In genomic region chr17:63685021-63685420, GRCh38 we compare ENCODE assay signal across 20 cellular contexts. TPM values are rescaled to one million over a fixed set of nuclear protein-coding genes. Genes with fewer than 3 reads are reported as not detected.
DNase-seq lines count a peak whose midpoint lies in the region; ATAC-seq and TF ChIP-seq lines count a peak whose summit lies in the region.
"Had no signal": no experiment of that assay in that cellular context is flagged by ENCODE, and none has a peak within 500 bp of the region (broad histone marks: within the 10 kb centered on the region; RNA-seq: fewer than 3 reads in every experiment).

No MANE protein-coding gene starts in this region.

- H3K4me1 Mint-ChIP-seq in GM23338 (peaks cover 8% of the 10 kb centered on the region; the same call in 2 of the 3 replicates), nephron progenitor cell (peaks cover 6% of the 10 kb centered on the region)

- peaks cover 4% of the 10 kb centered on the region; the same call in 1 of the 2 replicates for H3K36me3 ChIP-seq in GM23338 (ENCODE audit: insufficient read depth)
- H3K36me3 ChIP-seq in mammary epithelial cell (ENCODE audit: insufficient read depth, low read length) = peaks cover 6% of the 10 kb centered on the region

- H3K4me2 ChIP-seq in GM23338 (no peak overlapping the region), mammary epithelial cell (ENCODE audit: insufficient read depth, low read depth, low read length) (no peak overlapping the region)

- H3K27me3 Mint-ChIP-seq in GM23338 (ENCODE audit: insufficient read depth, low read depth, poor library complexity) = no peaks in the 10 kb centered on the region
- no peaks in the 10 kb centered on the region for H3K27me3 Mint-ChIP-seq in nephron progenitor cell (ENCODE audit: low read depth, poor library complexity)
- H3K27me3 Mint-ChIP-seq: activated naive CD4-positive, alpha-beta T cell treated with anti-CD3 and anti-CD28 coated beads, Interleukin-2, amount 50 U/mL, for 24 hours had no signal

- WGBS in mammary epithelial cell (ENCODE audit: low coverage, missing lambda C conversion rate) = 18% methylated on average over 2 of the region's 2 CpGs

- H3K9me3 Mint-ChIP-seq in GM23338 (no peaks in the 10 kb centered on the region), nephron progenitor cell (no peaks in the 10 kb centered on the region)
- H3K9me3 Mint-ChIP-seq: activated naive CD4-positive, alpha-beta T cell treated with anti-CD3 and anti-CD28 coated beads, Interleukin-2, amount 50 U/mL, for 24 hours had no signal

- H3K27ac Mint-ChIP-seq in GM23338 (no peak overlapping the region), nephron progenitor cell (peak overlapping the region; percentile 25)

- TF ChIP-seq CTCF in GM23338 (conservative IDR thresholded peaks at IDR 0.05; ENCODE audit: low read depth in 2 of 2) (no peak), nephron progenitor cell (IDR thresholded peaks at IDR 0.05) (no peak), mammary epithelial cell (conservative IDR thresholded peaks at IDR 0.05 in 1 of 2, IDR thresholded peaks at IDR 0.05 in 1 of 2; ENCODE audit: extremely low read depth in 1 of 2, insufficient read depth in 1 of 2, low read depth in 1 of 2, low read length in 2 of 2) (no peak)

- in situ Hi-C loops in mammary epithelial cell (cut with MboI; ENCODE audit: low sequenced_read_pairs in 2 of 2) = no loop called here

- H4K20me1 ChIP-seq in GM23338 (replicated peaks; ENCODE audit: insufficient read depth) = no peaks in the 10 kb centered on the region; the same call in 1 of the 2 replicates
- H4K20me1 ChIP-seq in mammary epithelial cell (ENCODE audit: insufficient read depth, low read length) = no peaks in the 10 kb centered on the region

- intact Hi-C loops in mammary epithelial cell (cut with micrococcal nuclease) = no loop called here

- H3K79me2 ChIP-seq in GM23338 (replicated peaks; ENCODE audit: insufficient read depth) = no peaks in the 10 kb centered on the region
- no peaks in the 10 kb centered on the region for H3K79me2 ChIP-seq in mammary epithelial cell (ENCODE audit: insufficient read depth, low read length)

- H3K27me3 ChIP-seq in GM23338 (ENCODE audit: insufficient read depth) (no peaks in the 10 kb centered on the region), mammary epithelial cell (ENCODE audit: insufficient read depth, low read length) (no peaks in the 10 kb centered on the region)
- H3K27me3 ChIP-seq: body of pancreas, colonic mucosa, foreskin keratinocyte, neutrophil had no signal

- H3K27ac ChIP-seq in GM23338 (ENCODE audit: low read depth) (0 out of 2 replicates have a peak overlapping the region, but pooled peaks have one; percentile 50), mammary epithelial cell (ENCODE audit: insufficient read depth, low read depth, low read length) (no peak overlapping the region)
- H3K27ac ChIP-seq: body of pancreas, colonic mucosa, foreskin keratinocyte, neutrophil had no signal

- no peak overlapping the region for H3K9ac ChIP-seq in mammary epithelial cell (ENCODE audit: insufficient read depth, low read length)

- no TSS peak for BruUV-seq in mammary epithelial cell (replicated peaks; lab: Mats Ljungman, UMichigan)

- ATAC-seq in GM23338 = no peak
- ATAC-seq in GM19455 (IDR thresholded peaks at IDR 0.05; ENCODE audit: unreplicated experiment) = no peak
- ATAC-seq: body of pancreas, foreskin keratinocyte, mucosa of descending colon had no signal

- no peaks in the 10 kb centered on the region for H3K9me2 ChIP-seq in GM23338 (ENCODE audit: insufficient read depth)

- dilution Hi-C loops in mammary epithelial cell (cut with HindIII; ENCODE audit: low sequenced_read_pairs) = no loop called here

- H3K4me3 ChIP-seq in GM23338 = no peak overlapping the region
- H3K4me3 ChIP-seq in mammary epithelial cell (replicated peaks in 1 of 3; ENCODE audit: insufficient read depth in 1 of 3, low read depth in 2 of 3, low read length in 3 of 3) = no peak overlapping the region
- H3K4me3 ChIP-seq: body of pancreas, colonic mucosa, mucosa of descending colon had no signal

- H3K36me3 Mint-ChIP-seq in GM23338 (ENCODE audit: low read depth) (peaks cover 5% of the 10 kb centered on the region), nephron progenitor cell (ENCODE audit: low read depth) (peaks cover 27% of the 10 kb centered on the region)
- H3K36me3 Mint-ChIP-seq: activated naive CD4-positive, alpha-beta T cell treated with anti-CD3 and anti-CD28 coated beads, Interleukin-2, amount 50 U/mL, for 24 hours had no signal

- H3K4me3 Mint-ChIP-seq in GM23338 (no peak overlapping the region), nephron progenitor cell (no peak overlapping the region)
- H3K4me3 Mint-ChIP-seq: activated naive CD4-positive, alpha-beta T cell treated with anti-CD3 and anti-CD28 coated beads, Interleukin-2, amount 50 U/mL, for 24 hours had no signal

- H3K4me1 ChIP-seq in GM23338 (ENCODE audit: insufficient read depth) (peaks cover 5% of the 10 kb centered on the region; the same call in 1 of the 2 replicates), mammary epithelial cell (ENCODE audit: insufficient read depth, low read length) (no peaks in the 10 kb centered on the region)
- H3K4me1 ChIP-seq: body of pancreas, colonic mucosa, foreskin keratinocyte had no signal

- H3F3A ChIP-seq in GM23338 (replicated peaks; ENCODE audit: low read depth) = 0 out of 2 replicates have a peak, but pooled peaks cover 3% of the 10 kb centered on the region

- H3K9me3 ChIP-seq in mammary epithelial cell (replicated peaks; ENCODE audit: insufficient read depth, low read length) = no peaks in the 10 kb centered on the region
- H3K9me3 ChIP-seq: body of pancreas, colonic mucosa, mucosa of descending colon, neutrophil had no signal

- DNase-seq in AG08396 (ENCODE audit: low spot score) (peak; percentile 22), GM23338 (ENCODE audit: low spot score) (no peak), anterior cingulate cortex (lab: John Stamatoyannopoulos, UW) (peak in 40 of 58 donors; percentile 11 to 85 (median 41)), nephron progenitor cell (no peak), mammary epithelial cell (no peak), UCSD-AML1 (lab: John Stamatoyannopoulos, UW; ENCODE audit: unreplicated experiment) (no peak), OCI-M2 (lab: John Stamatoyannopoulos, UW; ENCODE audit: unreplicated experiment) (no peak)
- DNase-seq: activated CD4-positive, alpha-beta T cell treated with anti-CD3 and anti-CD28 coated beads, Interleukin-2, amount 50 U/mL, for 4 hours; activated T-cell treated with anti-CD3 and anti-CD28 coated beads, Interleukin-2, amount 50 U/mL, for 48 hours; body of pancreas; colonic mucosa; foreskin keratinocyte; mucosa of descending colon; NCI-H1417 treated with DMSO at 0.1 percent for 48 hours; NCI-H2171 treated with DMSO at 0.1 percent for 48 hours; NK-92 treated with Interleukin-12 subunit alpha and Interleukin-12 subunit beta, amount 100 ng/mL, for 24 hours; stimulated activated CD4-positive, alpha-beta T cell treated with anti-CD3 and anti-CD28 coated beads, Interleukin-2, amount 100 ng/mL, for 48 hours had no signal

- CTCF ChIA-PET in mammary epithelial cell (lab: Charles Lee; ENCODE audit: low non-redundant PET) = no interaction called here

- H2AFZ ChIP-seq in GM23338 (no peak overlapping the region), mammary epithelial cell (ENCODE audit: low read depth, low read length) (no peak overlapping the region)

TF ChIP-seq in GM23338, 12 proteins besides CTCF, POLR2A, EP300 and RAD21 (continues in another document):
- TF ChIP-seq CREB1 (CRISPR knock-in tag; IDR thresholded peaks at IDR 0.05; ENCODE audit: low read depth) = no peak
- TF ChIP-seq STAT1 (IDR thresholded peaks at IDR 0.05; ENCODE audit: unreplicated experiment) = no peak
- TF ChIP-seq NANOG (IDR thresholded peaks at IDR 0.05; ENCODE audit: borderline replicate concordance) = no peak

RNA-seq across cellular contexts. Expression of gene LIMD2, which starts 14.9 kb away (rescaled TPM):
- 98.8 and 119 TPM in 2 replicates for total RNA-seq in GM23338 (2014; rRNA removed; shearing (Covaris generic))
- 105 and 107 TPM in 2 replicates for polyA plus RNA-seq in GM23338 (2016; fragmentation: Nextera tagmentation; extraction: Ambion mirVana)
- 1 to 10 TPM in 1 of 2 donors, under 1 TPM in 1; 0.87 to 1.3 TPM for total RNA-seq in mammary epithelial cell
- 0.57 TPM for polyA plus RNA-seq in mammary epithelial cell
- not detected for polyA minus RNA-seq in mammary epithelial cell

RNA-seq across cellular contexts. Expression of gene STRADA, which starts 56.6 kb away (rescaled TPM):
- 21.2 and 28.8 TPM in 2 replicates for total RNA-seq in GM23338 (2014; rRNA removed; shearing (Covaris generic))
- 17.8 and 18.0 TPM in 2 replicates for polyA plus RNA-seq in GM23338 (2016; fragmentation: Nextera tagmentation; extraction: Ambion mirVana)
- 10 to 100 TPM; 34.3 to 38.9 TPM for total RNA-seq in mammary epithelial cell
- polyA plus RNA-seq in mammary epithelial cell = 24.7 TPM
- 46.4 TPM for polyA minus RNA-seq in mammary epithelial cell

Comparison
In these comparisons a context has a peak if more than half of its experiments do, and no peak if none do; other contexts are left out.
1. DNase-seq: peak in AG08396 (single experiment) and anterior cingulate cortex (40 of 58); none in GM23338 (single experiment), nephron progenitor cell (single experiment), mammary epithelial cell (single experiment), UCSD-AML1 (single experiment) and OCI-M2 (single experiment).
2. RNA of gene LIMD2, which starts 14.9 kb away (total RNA-seq): 98.8 to 119 TPM in GM23338; 0.87 to 1.3 TPM in mammary epithelial cell; every median in the first group is over 10 times any median in the second.